Comparison of ENCODE assay signal across 8 cellular contexts in the genomic region with DNA sequence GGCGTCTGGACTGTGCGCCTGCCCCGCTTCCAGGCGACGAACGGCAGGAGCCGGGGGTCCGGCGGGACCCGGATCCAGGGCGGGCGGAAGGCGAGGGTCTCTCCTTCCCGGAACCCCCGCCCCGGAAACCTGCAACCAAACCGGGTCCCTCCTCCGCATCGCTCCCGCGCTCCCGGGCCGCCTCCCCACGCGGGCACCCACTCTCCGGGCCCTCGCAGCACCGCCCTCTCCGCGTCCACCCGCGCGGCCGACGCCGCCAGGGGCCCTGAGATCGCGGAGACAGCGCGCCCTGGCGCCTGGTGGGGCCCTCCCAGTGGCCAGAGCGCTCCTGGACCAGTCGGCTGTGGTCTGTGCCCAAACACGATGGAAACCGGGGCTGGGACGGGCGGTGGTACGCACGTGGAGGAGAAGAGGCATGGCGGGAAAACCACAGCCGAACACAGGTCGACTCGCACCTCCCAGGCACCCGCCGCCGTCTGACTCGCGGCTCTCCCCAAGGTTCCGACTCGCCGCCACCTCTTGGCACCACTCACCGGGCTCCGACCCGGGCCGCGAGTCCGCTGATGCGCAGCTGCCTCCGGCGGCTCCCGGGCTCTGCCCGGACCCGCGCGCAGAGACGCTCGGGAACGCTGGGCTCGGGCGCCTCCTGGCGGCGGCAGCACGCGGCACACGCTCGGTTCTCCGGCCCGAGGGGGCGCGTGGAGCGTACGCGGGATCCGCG. TPM values are rescaled to one million over a fixed set of nuclear protein-coding genes. Genes with fewer than 3 reads are reported as not detected.
A peak's percentile ranks its signal among the peaks of the same experiment; 100 is the strongest.
DNase-seq lines count a peak whose midpoint lies in the region; ATAC-seq and TF ChIP-seq lines count a peak whose summit lies in the region.

No MANE protein-coding gene starts in this region.

- DNase-seq in DMS 273 (lab: John Stamatoyannopoulos, UW; ENCODE audit: unreplicated experiment) (peak; percentile 92), HuH-7.5 (ENCODE audit: low spot score) (peak; percentile 88), choroid plexus epithelial cell (ENCODE audit: low read depth) (peak; percentile 47), left lobe of liver (ENCODE audit: low spot score) (peak; percentile 65), NCI-H526 treated with DMSO at 0.1 percent for 48 hours (lab: John Stamatoyannopoulos, UW) (no peak)
- peak; percentile 58 to 68 for DNase-seq in activated CD4-positive, alpha-beta T cell treated with anti-CD3 and anti-CD28 coated beads for 4 hours
- peak; percentile 68 for DNase-seq in stimulated activated CD4-positive, alpha-beta T cell treated with anti-CD3 and anti-CD28 coated beads, Interleukin-4, amount 100 ng/mL, for 24 hours

- peak overlapping the region; percentile 48 for H3K4me3 ChIP-seq in choroid plexus epithelial cell (ENCODE audit: low read depth, low read length)

- ATAC-seq in left lobe of liver (peak; percentile 92), HG03045 (IDR thresholded peaks at IDR 0.05; ENCODE audit: unreplicated experiment) (no peak)

- TF ChIP-seq CTCF in choroid plexus epithelial cell (conservative IDR thresholded peaks at IDR 0.05; ENCODE audit: low read depth, low read length): peak; percentile 47

RNA-seq across cellular contexts. Expression of a gene that starts 7.9 kb away (rescaled TPM):
- total RNA-seq in left lobe of liver: not detected
